Comparison of ENCODE assay signal across 3 cellular contexts in the genomic region with DNA sequence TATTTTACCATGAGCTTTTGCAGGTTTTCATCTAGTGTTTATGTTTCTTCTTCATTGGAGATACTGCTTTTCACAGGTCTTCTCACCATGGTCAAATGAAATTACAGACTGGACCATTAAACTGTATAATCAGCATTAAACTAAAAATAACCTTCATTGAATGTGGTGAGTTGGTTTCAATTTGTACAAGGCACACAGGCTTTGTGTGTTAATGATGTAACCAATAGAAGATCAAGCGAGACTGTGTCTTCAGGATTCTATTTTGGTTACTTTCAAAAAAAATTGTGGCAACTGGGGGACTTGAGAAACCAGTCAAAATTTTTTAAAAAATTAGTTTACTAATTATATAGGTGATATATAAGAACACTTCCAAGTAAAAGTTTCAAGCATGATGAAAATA.
A peak's percentile ranks its signal among the peaks of the same experiment; 100 is the strongest.
TF ChIP-seq lines count a peak whose summit lies in the region.

No MANE protein-coding gene starts in this region.

TF ChIP-seq in A549, 52 proteins besides CTCF, POLR2A, EP300 and RAD21:
- peak; percentile 61 for TF ChIP-seq MAFK (IDR thresholded peaks at IDR 0.05; ENCODE audit: partially characterized antibody)
- TF ChIP-seq NPAS2 (CRISPR knock-in tag; IDR thresholded peaks at IDR 0.05; ENCODE audit: borderline replicate concordance) = no peak

TF ChIP-seq in IMR-90, 13 proteins besides CTCF, POLR2A, EP300 and RAD21:
- TF ChIP-seq NFE2L2 (IDR thresholded peaks at IDR 0.05; ENCODE audit: low read depth, low read length) (no peak), MAFK (IDR thresholded peaks at IDR 0.05; ENCODE audit: low read depth, low read length) (0 out of 2 replicates have a peak, but pooled peaks have one; percentile 26)

TF ChIP-seq in GM12878, 131 proteins besides CTCF, POLR2A, EP300 and RAD21:
- TF ChIP-seq PML (IDR thresholded peaks at IDR 0.05; ENCODE audit: low read length) (no peak), MTA2 (IDR thresholded peaks at IDR 0.05; ENCODE audit: low read depth) (peak; percentile 67), SIX5 (IDR thresholded peaks at IDR 0.05; ENCODE audit: low read depth, low read length, severe bottlenecking) (no peak), ZNF384 (IDR thresholded peaks at IDR 0.05; ENCODE audit: borderline replicate concordance, low read depth, low read length) (peak; percentile 53; the same call in 1 of the 2 replicates), CEBPB (IDR thresholded peaks at IDR 0.05; ENCODE audit: borderline replicate concordance in 1 of 2, low read depth in 2 of 2, low read length in 2 of 2) (no peak), SMAD1 (IDR thresholded peaks at IDR 0.05; ENCODE audit: low read depth, partially characterized antibody) (no peak), WRNIP1 (IDR thresholded peaks at IDR 0.05; ENCODE audit: borderline replicate concordance, low read depth, low read length) (no peak), NFIC (IDR thresholded peaks at IDR 0.05; ENCODE audit: low read depth, low read length) (peak; percentile 49; the same call in 1 of the 2 replicates), CHD2 (IDR thresholded peaks at IDR 0.05; ENCODE audit: borderline replicate concordance, low read depth, low read length) (no peak), SUPT20H (IDR thresholded peaks at IDR 0.05; ENCODE audit: borderline replicate concordance, control insufficient read depth, low read depth, low read length) (no peak), SPI1 (IDR thresholded peaks at IDR 0.05; ENCODE audit: borderline replicate concordance, insufficient read depth, low read depth, low read length) (no peak), MEF2A (IDR thresholded peaks at IDR 0.05; ENCODE audit: insufficient read depth, low read depth, low read length) (peak; percentile 80), IKZF2 (IDR thresholded peaks at IDR 0.05) (no peak), ZNF24 (IDR thresholded peaks at IDR 0.05) (no peak), MEF2B (IDR thresholded peaks at IDR 0.05; ENCODE audit: partially characterized antibody, poor library complexity, severe bottlenecking) (peak; percentile 71), ATF7 (IDR thresholded peaks at IDR 0.05; ENCODE audit: low read depth) (peak; percentile 73), ESRRA (IDR thresholded peaks at IDR 0.05; ENCODE audit: low read length) (no peak), RUNX3 (IDR thresholded peaks at IDR 0.05; ENCODE audit: low read length) (peak; percentile 67; the same call in 1 of the 2 replicates)
